In the genomic region with DNA sequence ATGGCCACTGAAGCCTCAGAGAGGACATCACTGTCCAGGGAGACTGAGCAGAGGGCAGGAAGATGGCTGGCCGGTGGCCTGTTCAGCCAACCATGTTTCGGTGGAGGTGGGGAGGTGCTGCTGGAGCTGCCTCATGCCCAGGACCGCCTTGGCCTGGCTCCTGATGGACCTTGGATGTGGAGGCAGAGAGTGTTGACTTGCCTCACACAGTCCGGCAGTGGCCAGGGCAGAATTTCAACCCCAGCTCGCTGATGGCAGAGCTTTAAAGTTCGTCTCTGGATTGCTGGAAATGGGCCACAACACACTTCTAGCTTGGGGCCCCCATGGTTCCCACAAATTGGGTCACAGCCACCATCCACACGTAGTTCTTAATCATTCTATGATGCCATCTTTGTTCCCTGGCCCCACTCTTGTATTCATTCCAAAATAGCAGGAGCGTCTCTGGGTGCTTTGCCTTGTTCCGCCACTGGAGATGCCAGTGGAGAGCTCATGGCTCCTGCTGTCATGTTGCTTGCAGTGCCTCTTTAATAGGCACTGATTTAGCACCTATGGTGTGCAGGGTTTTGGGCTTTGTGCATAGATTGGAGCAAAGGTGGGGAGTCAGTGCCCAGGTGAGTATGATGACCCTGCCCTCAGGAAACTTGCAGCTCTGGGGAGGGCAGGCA, we compare ENCODE assay signal across 3 cellular contexts.
TF ChIP-seq lines count a peak whose summit lies in the region.

No MANE protein-coding gene starts in this region.

TF ChIP-seq in SK-N-SH, 30 proteins besides CTCF, POLR2A, EP300 and RAD21 (continues in another document):
- TF ChIP-seq YY1 (IDR thresholded peaks at IDR 0.05; ENCODE audit: low read depth) (no peak), FOXJ3 (CRISPR knock-in tag; IDR thresholded peaks at IDR 0.05) (no peak), CHD2 (IDR thresholded peaks at IDR 0.05; ENCODE audit: low read length, partially characterized antibody) (no peak), TAF1 (IDR thresholded peaks at IDR 0.05; ENCODE audit: borderline replicate concordance, low read depth, low read length) (no peak), GATA2 (CRISPR knock-in tag; IDR thresholded peaks at IDR 0.05) (no peak), EZH2phosphoT487 (IDR thresholded peaks at IDR 0.05; ENCODE audit: borderline replicate concordance, low read depth) (no peak), POLR2AphosphoS5 (IDR thresholded peaks at IDR 0.05; ENCODE audit: low read depth, low read length) (no peak), MEF2A (IDR thresholded peaks at IDR 0.05; ENCODE audit: borderline replicate concordance, low read depth) (no peak), TEAD4 (IDR thresholded peaks at IDR 0.05; ENCODE audit: borderline replicate concordance, insufficient read depth) (no peak), SIN3A (IDR thresholded peaks at IDR 0.05; ENCODE audit: borderline replicate concordance, low read depth, low read length) (no peak), GABPA (IDR thresholded peaks at IDR 0.05; ENCODE audit: low read depth) (no peak), RFX5 (IDR thresholded peaks at IDR 0.05; ENCODE audit: low read length) (no peak)
- TF ChIP-seq, protein P1, sequence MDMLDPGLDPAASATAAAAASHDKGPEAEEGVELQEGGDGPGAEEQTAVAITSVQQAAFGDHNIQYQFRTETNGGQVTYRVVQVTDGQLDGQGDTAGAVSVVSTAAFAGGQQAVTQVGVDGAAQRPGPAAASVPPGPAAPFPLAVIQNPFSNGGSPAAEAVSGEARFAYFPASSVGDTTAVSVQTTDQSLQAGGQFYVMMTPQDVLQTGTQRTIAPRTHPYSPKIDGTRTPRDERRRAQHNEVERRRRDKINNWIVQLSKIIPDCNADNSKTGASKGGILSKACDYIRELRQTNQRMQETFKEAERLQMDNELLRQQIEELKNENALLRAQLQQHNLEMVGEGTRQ (IDR thresholded peaks at IDR 0.05; ENCODE audit: borderline replicate concordance, low read depth, low read length) = no peak
- TF ChIP-seq, protein P2, sequence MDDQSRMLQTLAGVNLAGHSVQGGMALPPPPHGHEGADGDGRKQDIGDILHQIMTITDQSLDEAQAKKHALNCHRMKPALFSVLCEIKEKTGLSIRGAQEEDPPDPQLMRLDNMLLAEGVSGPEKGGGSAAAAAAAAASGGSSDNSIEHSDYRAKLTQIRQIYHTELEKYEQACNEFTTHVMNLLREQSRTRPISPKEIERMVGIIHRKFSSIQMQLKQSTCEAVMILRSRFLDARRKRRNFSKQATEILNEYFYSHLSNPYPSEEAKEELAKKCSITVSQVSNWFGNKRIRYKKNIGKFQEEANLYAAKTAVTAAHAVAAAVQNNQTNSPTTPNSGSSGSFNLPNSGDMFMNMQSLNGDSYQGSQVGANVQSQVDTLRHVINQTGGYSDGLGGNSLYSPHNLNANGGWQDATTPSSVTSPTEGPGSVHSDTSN (IDR thresholded peaks at IDR 0.05) = no peak
- TF ChIP-seq, protein P3, sequence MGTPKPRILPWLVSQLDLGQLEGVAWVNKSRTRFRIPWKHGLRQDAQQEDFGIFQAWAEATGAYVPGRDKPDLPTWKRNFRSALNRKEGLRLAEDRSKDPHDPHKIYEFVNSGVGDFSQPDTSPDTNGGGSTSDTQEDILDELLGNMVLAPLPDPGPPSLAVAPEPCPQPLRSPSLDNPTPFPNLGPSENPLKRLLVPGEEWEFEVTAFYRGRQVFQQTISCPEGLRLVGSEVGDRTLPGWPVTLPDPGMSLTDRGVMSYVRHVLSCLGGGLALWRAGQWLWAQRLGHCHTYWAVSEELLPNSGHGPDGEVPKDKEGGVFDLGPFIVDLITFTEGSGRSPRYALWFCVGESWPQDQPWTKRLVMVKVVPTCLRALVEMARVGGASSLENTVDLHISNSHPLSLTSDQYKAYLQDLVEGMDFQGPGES (IDR thresholded peaks at IDR 0.05; ENCODE audit: low read depth, low read length) = no peak
- TF ChIP-seq, protein P4, sequence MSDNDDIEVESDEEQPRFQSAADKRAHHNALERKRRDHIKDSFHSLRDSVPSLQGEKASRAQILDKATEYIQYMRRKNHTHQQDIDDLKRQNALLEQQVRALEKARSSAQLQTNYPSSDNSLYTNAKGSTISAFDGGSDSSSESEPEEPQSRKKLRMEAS (IDR thresholded peaks at IDR 0.05; ENCODE audit: low read depth) = no peak
- TF ChIP-seq, protein P5, sequence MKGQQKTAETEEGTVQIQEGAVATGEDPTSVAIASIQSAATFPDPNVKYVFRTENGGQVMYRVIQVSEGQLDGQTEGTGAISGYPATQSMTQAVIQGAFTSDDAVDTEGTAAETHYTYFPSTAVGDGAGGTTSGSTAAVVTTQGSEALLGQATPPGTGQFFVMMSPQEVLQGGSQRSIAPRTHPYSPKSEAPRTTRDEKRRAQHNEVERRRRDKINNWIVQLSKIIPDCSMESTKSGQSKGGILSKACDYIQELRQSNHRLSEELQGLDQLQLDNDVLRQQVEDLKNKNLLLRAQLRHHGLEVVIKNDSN (IDR thresholded peaks at IDR 0.05; ENCODE audit: borderline replicate concordance, low read depth) = no peak

TF ChIP-seq in SK-N-SH treated with all-trans-retinoic acid at 6 μM for 48 hours, 23 proteins besides CTCF, POLR2A, EP300 and RAD21:
- TF ChIP-seq, protein P6, sequence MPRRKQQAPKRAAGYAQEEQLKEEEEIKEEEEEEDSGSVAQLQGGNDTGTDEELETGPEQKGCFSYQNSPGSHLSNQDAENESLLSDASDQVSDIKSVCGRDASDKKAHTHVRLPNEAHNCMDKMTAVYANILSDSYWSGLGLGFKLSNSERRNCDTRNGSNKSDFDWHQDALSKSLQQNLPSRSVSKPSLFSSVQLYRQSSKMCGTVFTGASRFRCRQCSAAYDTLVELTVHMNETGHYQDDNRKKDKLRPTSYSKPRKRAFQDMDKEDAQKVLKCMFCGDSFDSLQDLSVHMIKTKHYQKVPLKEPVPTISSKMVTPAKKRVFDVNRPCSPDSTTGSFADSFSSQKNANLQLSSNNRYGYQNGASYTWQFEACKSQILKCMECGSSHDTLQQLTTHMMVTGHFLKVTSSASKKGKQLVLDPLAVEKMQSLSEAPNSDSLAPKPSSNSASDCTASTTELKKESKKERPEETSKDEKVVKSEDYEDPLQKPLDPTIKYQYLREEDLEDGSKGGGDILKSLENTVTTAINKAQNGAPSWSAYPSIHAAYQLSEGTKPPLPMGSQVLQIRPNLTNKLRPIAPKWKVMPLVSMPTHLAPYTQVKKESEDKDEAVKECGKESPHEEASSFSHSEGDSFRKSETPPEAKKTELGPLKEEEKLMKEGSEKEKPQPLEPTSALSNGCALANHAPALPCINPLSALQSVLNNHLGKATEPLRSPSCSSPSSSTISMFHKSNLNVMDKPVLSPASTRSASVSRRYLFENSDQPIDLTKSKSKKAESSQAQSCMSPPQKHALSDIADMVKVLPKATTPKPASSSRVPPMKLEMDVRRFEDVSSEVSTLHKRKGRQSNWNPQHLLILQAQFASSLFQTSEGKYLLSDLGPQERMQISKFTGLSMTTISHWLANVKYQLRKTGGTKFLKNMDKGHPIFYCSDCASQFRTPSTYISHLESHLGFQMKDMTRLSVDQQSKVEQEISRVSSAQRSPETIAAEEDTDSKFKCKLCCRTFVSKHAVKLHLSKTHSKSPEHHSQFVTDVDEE (CRISPR knock-in tag; IDR thresholded peaks at IDR 0.05) = no peak
- TF ChIP-seq, protein P7, sequence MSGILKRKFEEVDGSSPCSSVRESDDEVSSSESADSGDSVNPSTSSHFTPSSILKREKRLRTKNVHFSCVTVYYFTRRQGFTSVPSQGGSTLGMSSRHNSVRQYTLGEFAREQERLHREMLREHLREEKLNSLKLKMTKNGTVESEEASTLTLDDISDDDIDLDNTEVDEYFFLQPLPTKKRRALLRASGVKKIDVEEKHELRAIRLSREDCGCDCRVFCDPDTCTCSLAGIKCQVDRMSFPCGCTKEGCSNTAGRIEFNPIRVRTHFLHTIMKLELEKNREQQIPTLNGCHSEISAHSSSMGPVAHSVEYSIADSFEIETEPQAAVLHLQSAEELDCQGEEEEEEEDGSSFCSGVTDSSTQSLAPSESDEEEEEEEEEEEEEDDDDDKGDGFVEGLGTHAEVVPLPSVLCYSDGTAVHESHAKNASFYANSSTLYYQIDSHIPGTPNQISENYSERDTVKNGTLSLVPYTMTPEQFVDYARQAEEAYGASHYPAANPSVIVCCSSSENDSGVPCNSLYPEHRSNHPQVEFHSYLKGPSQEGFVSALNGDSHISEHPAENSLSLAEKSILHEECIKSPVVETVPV (CRISPR knock-in tag; IDR thresholded peaks at IDR 0.05) = no peak
- TF ChIP-seq PPARA (CRISPR knock-in tag; IDR thresholded peaks at IDR 0.05; ENCODE audit: borderline replicate concordance) = no peak
TF ChIP-seq in SK-N-SH treated with all-trans-retinoic acid at 6 μM for 48 hours: peak in this region for 0.

TF ChIP-seq in H1, 55 proteins besides CTCF, POLR2A, EP300 and RAD21:
- no peak for TF ChIP-seq TAF1 (IDR thresholded peaks at IDR 0.05; ENCODE audit: low read depth, low read length)
- no peak for TF ChIP-seq RXRA (IDR thresholded peaks at IDR 0.05; ENCODE audit: insufficient read depth, low read depth, low read length)
- TF ChIP-seq, protein P8, sequence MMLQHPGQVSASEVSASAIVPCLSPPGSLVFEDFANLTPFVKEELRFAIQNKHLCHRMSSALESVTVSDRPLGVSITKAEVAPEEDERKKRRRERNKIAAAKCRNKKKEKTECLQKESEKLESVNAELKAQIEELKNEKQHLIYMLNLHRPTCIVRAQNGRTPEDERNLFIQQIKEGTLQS (IDR thresholded peaks at IDR 0.05; ENCODE audit: insufficient read depth, low read depth, low read length) = no peak
- TF ChIP-seq ZNF274 (IDR thresholded peaks at IDR 0.05; ENCODE audit: borderline replicate concordance, extremely low read depth, low read length) = no peak
- no peak for TF ChIP-seq POLR2AphosphoS5 (IDR thresholded peaks at IDR 0.05; ENCODE audit: low read depth, low read length)
- TF ChIP-seq SIX5 (IDR thresholded peaks at IDR 0.05; ENCODE audit: low read depth, low read length) = no peak
- no peak for TF ChIP-seq TCF12 (IDR thresholded peaks at IDR 0.05; ENCODE audit: low read depth, low read length)
- no peak for TF ChIP-seq TEAD4 (IDR thresholded peaks at IDR 0.05; ENCODE audit: low read depth, low read length)
- TF ChIP-seq, protein P9, sequence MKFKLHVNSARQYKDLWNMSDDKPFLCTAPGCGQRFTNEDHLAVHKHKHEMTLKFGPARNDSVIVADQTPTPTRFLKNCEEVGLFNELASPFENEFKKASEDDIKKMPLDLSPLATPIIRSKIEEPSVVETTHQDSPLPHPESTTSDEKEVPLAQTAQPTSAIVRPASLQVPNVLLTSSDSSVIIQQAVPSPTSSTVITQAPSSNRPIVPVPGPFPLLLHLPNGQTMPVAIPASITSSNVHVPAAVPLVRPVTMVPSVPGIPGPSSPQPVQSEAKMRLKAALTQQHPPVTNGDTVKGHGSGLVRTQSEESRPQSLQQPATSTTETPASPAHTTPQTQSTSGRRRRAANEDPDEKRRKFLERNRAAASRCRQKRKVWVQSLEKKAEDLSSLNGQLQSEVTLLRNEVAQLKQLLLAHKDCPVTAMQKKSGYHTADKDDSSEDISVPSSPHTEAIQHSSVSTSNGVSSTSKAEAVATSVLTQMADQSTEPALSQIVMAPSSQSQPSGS (IDR thresholded peaks at IDR 0.05; ENCODE audit: low read length) = no peak
- TF ChIP-seq CREB1 (IDR thresholded peaks at IDR 0.05) = no peak
- no peak for TF ChIP-seq NANOG (IDR thresholded peaks at IDR 0.05; ENCODE audit: insufficient read depth, low read depth, low read length, poor library complexity, severe bottlenecking)
- no peak for TF ChIP-seq HDAC6 (IDR thresholded peaks at IDR 0.05; ENCODE audit: low read depth, low read length)
- no peak for TF ChIP-seq SIN3A (conservative IDR thresholded peaks at IDR 0.05 in 1 of 2, IDR thresholded peaks at IDR 0.05 in 1 of 2; ENCODE audit: low read depth in 1 of 2, low read length in 2 of 2)
- TF ChIP-seq, protein P1 (IDR thresholded peaks at IDR 0.05; ENCODE audit: low read length) = no peak
- no peak for TF ChIP-seq NRF1 (IDR thresholded peaks at IDR 0.05; ENCODE audit: low read depth, low read length)
- TF ChIP-seq HDAC2 (IDR thresholded peaks at IDR 0.05; ENCODE audit: borderline replicate concordance in 1 of 2, low read depth in 2 of 2, low read length in 2 of 2) = no peak
- no peak for TF ChIP-seq BRCA1 (IDR thresholded peaks at IDR 0.05; ENCODE audit: low read depth, low read length)
- no peak for TF ChIP-seq EZH2 (IDR thresholded peaks at IDR 0.05; ENCODE audit: low read depth, low read length, severe bottlenecking)
- TF ChIP-seq POU5F1 (IDR thresholded peaks at IDR 0.05; ENCODE audit: low read depth, low read length) = no peak
